In genomic region chr19:33904681-33905080, GRCh38 we compare ENCODE assay signal across 9 cellular contexts.
DNase-seq lines count a peak whose midpoint lies in the region; ATAC-seq and TF ChIP-seq lines count a peak whose summit lies in the region.
"Had no signal": no experiment of that assay in that cellular context is flagged by ENCODE, and none has a peak within 500 bp of the region (broad histone marks: within the 10 kb centered on the region; RNA-seq: fewer than 3 reads in every experiment).

No MANE protein-coding gene starts in this region.

- CTCF ChIA-PET in RWPE1 (lab: Yijun Ruan, JAX), result no interaction called here

- no peak for ATAC-seq in GM19463 (IDR thresholded peaks at IDR 0.05; ENCODE audit: unreplicated experiment)

- no peak overlapping the region for H3K4me3 ChIP-seq in epithelial cell of esophagus (ENCODE audit: low read length)
- peak overlapping the region; percentile 46 for H3K4me3 ChIP-seq in mesodermal cell (ENCODE audit: extremely low read depth, insufficient read depth, low read length, poor library complexity, severe bottlenecking)

- peaks cover 3% of the 10 kb centered on the region for H3K9me3 ChIP-seq in mesodermal cell (ENCODE audit: control insufficient read depth, low read length)

- no peaks in the 10 kb centered on the region for H3K4me1 ChIP-seq in mesodermal cell (ENCODE audit: control insufficient read depth, insufficient read depth, low read length, poor library complexity, severe bottlenecking)

- TF ChIP-seq CTCF in RWPE1 (conservative IDR thresholded peaks at IDR 0.05; ENCODE audit: low read depth) (no peak), epithelial cell of esophagus (IDR thresholded peaks at IDR 0.05; ENCODE audit: insufficient read depth, low read depth, low read length, missing control alignments) (no peak), type B pancreatic cell (conservative IDR thresholded peaks at IDR 0.05) (no peak)

- peaks cover 5% of the 10 kb centered on the region for H3K9me3 Mint-ChIP-seq in type B pancreatic cell
- H3K9me3 Mint-ChIP-seq: stimulated activated naive CD8-positive, alpha-beta T cell treated with anti-CD3 and anti-CD28 coated beads, Interleukin-15, Interleukin-2, amounts not matched to agents 100 ng/mL and 50 ng/mL, for 24 hours had no signal

- H3K36me3 Mint-ChIP-seq in type B pancreatic cell, result no peaks in the 10 kb centered on the region

- H3K4me3 Mint-ChIP-seq in type B pancreatic cell, result peak overlapping the region; percentile 87

- WGBS in mesodermal cell (ENCODE audit: insufficient coverage in 2 of 2), 2 experiments, result 31 to 47% methylated on average over 6 to 7 of the region's 7 CpGs

- H3K36me3 ChIP-seq in mesodermal cell (ENCODE audit: control insufficient read depth, insufficient read depth, low read length), result no peaks in the 10 kb centered on the region

- H3K27ac ChIP-seq in RWPE1, result no peak overlapping the region
- H3K27ac ChIP-seq in mesodermal cell (ENCODE audit: low read depth, low read length, severe bottlenecking), result peak overlapping the region; percentile 94

- peak; percentile 35 for DNase-seq in RWPE1 (ENCODE audit: low spot score)
- peak; percentile 55 for DNase-seq in epithelial cell of esophagus (ENCODE audit: low read depth)
- DNase-seq in type B pancreatic cell (ENCODE audit: extremely low spot score, unreplicated experiment), result no peak
- no peak for DNase-seq in RKO (ENCODE audit: low spot score)
- DNase-seq in UCSD-AML1 (lab: John Stamatoyannopoulos, UW; ENCODE audit: unreplicated experiment), result no peak
- DNase-seq: NCI-H774 had no signal

- peaks cover 9% of the 10 kb centered on the region for H3K4me1 Mint-ChIP-seq in type B pancreatic cell (ENCODE audit: unreplicated experiment)

- peaks cover 24% of the 10 kb centered on the region for H3K27me3 Mint-ChIP-seq in type B pancreatic cell

- peak overlapping the region; percentile 78 for H3K27ac Mint-ChIP-seq in type B pancreatic cell
- H3K27ac Mint-ChIP-seq: stimulated activated naive CD8-positive, alpha-beta T cell treated with anti-CD3 and anti-CD28 coated beads, Interleukin-15, Interleukin-2, amounts not matched to agents 100 ng/mL and 50 ng/mL, for 24 hours had no signal

- POLR2A ChIA-PET in RWPE1 (lab: Yijun Ruan, JAX; ENCODE audit: low non-redundant PET), result interaction anchor here (0.7 kb wide), 1 partner anchor 105 kb away, joined by 3 read pairs; no protein-coding TSS in a partner anchor

Comparison
In these comparisons a context has a peak if more than half of its experiments do, and no peak if none do; other contexts are left out.
1. DNase-seq: peak in RWPE1 (single experiment) and epithelial cell of esophagus (single experiment); none in type B pancreatic cell (single experiment), RKO (single experiment) and UCSD-AML1 (single experiment).